In genomic region chr1:113929750-113930498, GRCh38 we compare ENCODE assay signal across 1 cellular context.
TF ChIP-seq lines count a peak whose summit lies in the region.

No MANE protein-coding gene starts in this region.

TF ChIP-seq in K562, 482 proteins besides CTCF, POLR2A, EP300 and RAD21 (continued from another document):
- TF ChIP-seq, protein P1, sequence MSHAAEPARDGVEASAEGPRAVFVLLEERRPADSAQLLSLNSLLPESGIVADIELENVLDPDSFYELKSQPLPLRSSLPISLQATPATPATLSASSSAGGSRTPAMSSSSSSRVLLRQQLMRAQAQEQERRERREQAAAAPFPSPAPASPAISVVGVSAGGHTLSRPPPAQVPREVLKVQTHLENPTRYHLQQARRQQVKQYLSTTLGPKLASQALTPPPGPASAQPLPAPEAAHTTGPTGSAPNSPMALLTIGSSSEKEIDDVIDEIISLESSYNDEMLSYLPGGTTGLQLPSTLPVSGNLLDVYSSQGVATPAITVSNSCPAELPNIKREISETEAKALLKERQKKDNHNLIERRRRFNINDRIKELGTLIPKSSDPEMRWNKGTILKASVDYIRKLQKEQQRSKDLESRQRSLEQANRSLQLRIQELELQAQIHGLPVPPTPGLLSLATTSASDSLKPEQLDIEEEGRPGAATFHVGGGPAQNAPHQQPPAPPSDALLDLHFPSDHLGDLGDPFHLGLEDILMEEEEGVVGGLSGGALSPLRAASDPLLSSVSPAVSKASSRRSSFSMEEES (CRISPR knock-in tag; IDR thresholded peaks at IDR 0.05) = no peak
- TF ChIP-seq SRSF7 (optimal IDR thresholded peaks at IDR 0.05; ENCODE audit: low read depth, low read length) (no peak), CREB3 (tag; conservative IDR thresholded peaks at IDR 0.05; ENCODE audit: low read depth) (no peak), HNRNPL (IDR thresholded peaks at IDR 0.05; ENCODE audit: low read depth, low read length) (no peak), CGGBP1 (CRISPR knock-in tag; IDR thresholded peaks at IDR 0.05) (0 out of 2 replicates have a peak, but pooled peaks have one; percentile 3), ZNF253 (CRISPR knock-in tag; conservative IDR thresholded peaks at IDR 0.05) (no peak)
TF ChIP-seq in K562: peak in this region for 103.
